Comparison of ENCODE assay signal across 1 cellular context in genomic region chr2:176582990-176583481, GRCh38.
TF ChIP-seq lines count a peak whose summit lies in the region.

No MANE protein-coding gene starts in this region.

TF ChIP-seq in K562, 482 proteins besides CTCF, POLR2A, EP300 and RAD21 (continued from another document):
- TF ChIP-seq ZHX1 (conservative IDR thresholded peaks at IDR 0.05; ENCODE audit: low read length) (no peak), E4F1 (CRISPR knock-in tag; IDR thresholded peaks at IDR 0.05; ENCODE audit: borderline replicate concordance) (no peak), TAF1 (IDR thresholded peaks at IDR 0.05; ENCODE audit: control insufficient read depth, extremely low read depth, insufficient read depth, low read length, severe bottlenecking) (no peak), PCBP1 (IDR thresholded peaks at IDR 0.05; ENCODE audit: low read depth, low read length, poor library complexity, severe bottlenecking) (no peak), LCOR (CRISPR knock-in tag; IDR thresholded peaks at IDR 0.05) (no peak), L3MBTL2 (IDR thresholded peaks at IDR 0.05) (no peak), ATF3 (IDR thresholded peaks at IDR 0.05) (peak; percentile 50), ATF3 (CRISPR knock-in tag; conservative IDR thresholded peaks at IDR 0.05) (no peak), RERE (CRISPR knock-in tag; IDR thresholded peaks at IDR 0.05; ENCODE audit: borderline replicate concordance) (no peak), ZNF766 (CRISPR knock-in tag; conservative IDR thresholded peaks at IDR 0.05) (no peak), ZNF143 (CRISPR knock-in tag; IDR thresholded peaks at IDR 0.05) (no peak)
